Comparison of ENCODE assay signal across 23 cellular contexts in the genomic region with DNA sequence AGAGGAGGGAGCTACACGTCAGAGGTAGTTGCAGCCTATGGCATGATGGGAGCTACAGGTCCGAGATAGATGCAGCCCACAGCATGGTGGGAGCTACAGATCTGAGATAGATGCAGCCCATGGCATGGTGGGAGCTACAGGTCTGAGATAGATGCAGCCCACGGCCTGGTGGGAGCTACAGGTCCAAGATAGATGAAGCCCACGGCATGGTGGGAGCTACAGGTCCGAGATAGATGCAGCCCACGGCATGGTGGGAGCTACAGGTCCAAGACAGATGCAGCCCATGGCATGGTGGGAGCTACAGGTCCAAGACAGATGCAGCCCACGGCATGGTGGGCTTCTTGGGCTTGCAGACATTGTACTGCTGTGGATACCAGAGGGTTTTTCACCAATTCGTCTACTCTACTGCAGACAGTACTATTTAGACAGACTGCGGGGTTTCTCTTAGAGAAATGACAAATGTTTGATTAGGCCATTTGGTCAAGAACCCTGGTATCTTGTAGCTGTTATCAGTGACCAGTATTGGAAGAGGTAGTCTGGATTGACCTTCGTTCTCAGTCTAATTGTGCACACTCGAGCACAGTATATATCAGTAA.
"Had no signal": no experiment of that assay in that cellular context is flagged by ENCODE, and none has a peak within 500 bp of the region (broad histone marks: within the 10 kb centered on the region; RNA-seq: fewer than 3 reads in every experiment).

No MANE protein-coding gene starts in this region.

- H3K4me3 Mint-ChIP-seq: activated CD8-positive, alpha-beta T cell treated with anti-CD3 and anti-CD28 coated beads for 36 hours; activated naive CD8-positive, alpha-beta T cell treated with anti-CD3 and anti-CD28 coated beads, Interleukin-2, amount 10 ng/mL, durations not matched to agents 7 days and 5 days had no signal

- H3K27me3 ChIP-seq: adrenal gland had no signal

- H3K9me3 ChIP-seq: adrenal gland, SK-N-SH had no signal

- H3K36me3 ChIP-seq: adrenal gland, WERI-Rb-1 had no signal

- DNase-seq: activated CD4-positive, alpha-beta T cell treated with anti-CD3 and anti-CD28 coated beads for 4 hours; activated CD8-positive, alpha-beta memory T cell treated with anti-CD3 and anti-CD28 coated beads, Interleukin-2, amount 50 U/mL, for 4 hours; activated CD8-positive, alpha-beta T cell treated with anti-CD3 and anti-CD28 coated beads for 36 hours; activated naive CD4-positive, alpha-beta T cell treated with anti-CD3 and anti-CD28 coated beads, Interleukin-2, amount 50 U/mL, for 16 hours; activated naive CD8-positive, alpha-beta T cell treated with anti-CD3 and anti-CD28 coated beads, Interleukin-2, amount 10 ng/mL, durations not matched to agents 7 days and 5 days; adrenal gland; anterior cingulate cortex; NCI-H1092; NCI-H1417 treated with DMSO at 0.1 percent for 48 hours; NCI-H1694; NCI-H2029; NCI-H2107; NCI-H2171 treated with DMSO at 0.1 percent for 48 hours; NCI-H345; NCI-H510A; NCI-H526 treated with DMSO at 0.1 percent for 48 hours; NCI-H82; RPMI8226; SK-N-SH; T-helper 1 cell; WERI-Rb-1 had no signal

- H3K4me3 ChIP-seq: adrenal gland had no signal

- H3K27ac Mint-ChIP-seq: activated CD8-positive, alpha-beta T cell treated with anti-CD3 and anti-CD28 coated beads for 36 hours; activated naive CD8-positive, alpha-beta T cell treated with anti-CD3 and anti-CD28 coated beads, Interleukin-2, amount 10 ng/mL, durations not matched to agents 7 days and 5 days had no signal

- ATAC-seq: activated CD4-positive, CD25-positive, alpha-beta regulatory T cell treated with anti-CD3 and anti-CD28 coated beads, Interleukin-2, amount 50 U/mL, for 24 hours; activated CD8-positive, alpha-beta T cell treated with anti-CD3 and anti-CD28 coated beads for 36 hours; Right ventricle myocardium inferior had no signal

- H3K9me3 Mint-ChIP-seq: activated CD8-positive, alpha-beta T cell treated with anti-CD3 and anti-CD28 coated beads for 36 hours had no signal

- H3K27me3 Mint-ChIP-seq: activated CD8-positive, alpha-beta T cell treated with anti-CD3 and anti-CD28 coated beads for 36 hours; activated naive CD8-positive, alpha-beta T cell treated with anti-CD3 and anti-CD28 coated beads, Interleukin-2, amount 10 ng/mL, durations not matched to agents 7 days and 5 days had no signal

- H3K27ac ChIP-seq: adrenal gland, WERI-Rb-1 had no signal
